Comparison of ENCODE assay signal across 9 cellular contexts in the genomic region with DNA sequence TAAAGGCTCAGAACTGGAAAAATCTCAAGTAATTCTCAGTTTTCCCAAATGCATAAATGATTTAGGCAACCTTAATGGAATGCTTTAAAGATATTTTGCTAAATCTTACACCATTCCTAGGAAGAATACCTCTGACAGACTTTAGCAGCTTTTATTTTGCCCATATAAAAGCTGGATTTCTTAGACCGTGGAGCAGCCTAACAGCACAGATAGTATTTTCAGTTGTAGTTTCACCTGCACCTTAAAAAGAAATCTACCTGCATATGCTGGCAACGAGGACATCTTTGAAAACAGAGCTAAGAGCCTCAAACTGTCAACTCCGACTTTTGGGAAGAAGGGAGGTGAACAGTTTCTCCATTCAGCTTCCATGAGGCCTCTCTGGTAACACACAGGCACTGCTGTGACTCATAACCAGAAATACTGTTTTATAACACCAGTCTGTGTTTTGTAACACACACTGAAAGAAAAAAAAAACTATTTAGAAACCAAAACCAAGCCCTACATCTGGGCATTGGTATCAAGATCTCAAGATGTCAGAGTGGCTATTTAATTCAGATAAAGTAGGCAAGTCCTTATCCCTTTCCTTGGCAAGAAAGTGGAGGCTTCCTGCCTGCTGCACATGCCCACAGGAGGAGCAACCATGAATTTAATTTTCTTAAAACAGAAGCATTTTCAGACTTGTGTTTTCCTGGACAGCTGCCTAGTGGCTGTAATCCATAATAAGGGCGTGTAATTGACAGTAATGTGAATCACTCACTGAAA.
DNase-seq lines count a peak whose midpoint lies in the region; ATAC-seq and TF ChIP-seq lines count a peak whose summit lies in the region.
"Had no signal": no experiment of that assay in that cellular context is flagged by ENCODE, and none has a peak within 500 bp of the region (broad histone marks: within the 10 kb centered on the region; RNA-seq: fewer than 3 reads in every experiment).

No MANE protein-coding gene starts in this region.

- peak; percentile 59 for DNase-seq in H4 (ENCODE audit: low spot score)
- peak; percentile 73 for DNase-seq in NCI-H226
- peak in 3 of 5 donors; percentile 36 to 41 (median 37) for DNase-seq in heart left ventricle
- no peak for DNase-seq in upper lobe of left lung
- DNase-seq in SHP77 treated with DMSO at 0.1 percent for 48 hours (lab: John Stamatoyannopoulos, UW): no peak
- DNase-seq in mesenteric fat pad (ENCODE audit: low spot score): no peak
- DNase-seq in T-helper 9 cell: no peak
- DNase-seq: T-cell had no signal

- no peak for TF ChIP-seq CTCF in heart left ventricle (IDR thresholded peaks at IDR 0.05)
- no peak for TF ChIP-seq CTCF in upper lobe of left lung (IDR thresholded peaks at IDR 0.05)

- TF ChIP-seq EP300 in upper lobe of left lung (IDR thresholded peaks at IDR 0.05): no peak

- H3K4me3 ChIP-seq in heart left ventricle: no peak overlapping the region
- H3K4me3 ChIP-seq in upper lobe of left lung: no peak overlapping the region

- WGBS in heart left ventricle, 4 donors: 65 to 75% (median 69%) methylated on average over 4 of the region's 4 CpGs
- 59 to 67% methylated on average over 4 of the region's 4 CpGs for WGBS in upper lobe of left lung, 2 donors

- H3K4me1 ChIP-seq in heart left ventricle: peaks cover 0 to 40% (median 12%) of the 10 kb centered on the region in 12 donors
- H3K4me1 ChIP-seq in upper lobe of left lung: peaks cover 0 to 24% (median 13%) of the 10 kb centered on the region in 4 donors

- H3K27ac ChIP-seq in heart left ventricle (peak overlapping the region in 9 of 12 donors; percentile 18 to 60 (median 55)), upper lobe of left lung (peak overlapping the region in 3 of 4 donors; percentile 24 to 43 (median 26))

- H3K27me3 ChIP-seq in heart left ventricle: no peaks in the 10 kb centered on the region
- H3K27me3 ChIP-seq in upper lobe of left lung: no peaks in the 10 kb centered on the region

- intact Hi-C loops in heart left ventricle (cut with DNase I): no loop called here

- TF ChIP-seq POLR2A in heart left ventricle (IDR thresholded peaks at IDR 0.05): no peak
- no peak for TF ChIP-seq POLR2A in upper lobe of left lung (IDR thresholded peaks at IDR 0.05)

- no peaks in the 10 kb centered on the region for H3K36me3 ChIP-seq in heart left ventricle
- H3K36me3 ChIP-seq in upper lobe of left lung: no peaks in the 10 kb centered on the region

- ATAC-seq in GM18508 (IDR thresholded peaks at IDR 0.05; ENCODE audit: insufficient read depth, unreplicated experiment) (peak; percentile 82), heart left ventricle (peak; percentile 64 to 89 (median 83)), upper lobe of left lung (ENCODE audit: low FRiP score in 2 of 2) (peak in 1 of 2 donors; percentile 87)

- H3K9me3 ChIP-seq in heart left ventricle (no peaks in the 10 kb centered on the region), upper lobe of left lung (no peaks in the 10 kb centered on the region)

Comparison
In these comparisons a context has a peak if more than half of its experiments do, and no peak if none do; other contexts are left out.
1. DNase-seq: peak in H4 (single experiment), NCI-H226 (single experiment) and heart left ventricle (3 of 5); none in upper lobe of left lung (0 of 2), SHP77 treated with DMSO at 0.1 percent for 48 hours (single experiment), mesenteric fat pad (single experiment) and T-helper 9 cell (single experiment).